In the genomic region with DNA sequence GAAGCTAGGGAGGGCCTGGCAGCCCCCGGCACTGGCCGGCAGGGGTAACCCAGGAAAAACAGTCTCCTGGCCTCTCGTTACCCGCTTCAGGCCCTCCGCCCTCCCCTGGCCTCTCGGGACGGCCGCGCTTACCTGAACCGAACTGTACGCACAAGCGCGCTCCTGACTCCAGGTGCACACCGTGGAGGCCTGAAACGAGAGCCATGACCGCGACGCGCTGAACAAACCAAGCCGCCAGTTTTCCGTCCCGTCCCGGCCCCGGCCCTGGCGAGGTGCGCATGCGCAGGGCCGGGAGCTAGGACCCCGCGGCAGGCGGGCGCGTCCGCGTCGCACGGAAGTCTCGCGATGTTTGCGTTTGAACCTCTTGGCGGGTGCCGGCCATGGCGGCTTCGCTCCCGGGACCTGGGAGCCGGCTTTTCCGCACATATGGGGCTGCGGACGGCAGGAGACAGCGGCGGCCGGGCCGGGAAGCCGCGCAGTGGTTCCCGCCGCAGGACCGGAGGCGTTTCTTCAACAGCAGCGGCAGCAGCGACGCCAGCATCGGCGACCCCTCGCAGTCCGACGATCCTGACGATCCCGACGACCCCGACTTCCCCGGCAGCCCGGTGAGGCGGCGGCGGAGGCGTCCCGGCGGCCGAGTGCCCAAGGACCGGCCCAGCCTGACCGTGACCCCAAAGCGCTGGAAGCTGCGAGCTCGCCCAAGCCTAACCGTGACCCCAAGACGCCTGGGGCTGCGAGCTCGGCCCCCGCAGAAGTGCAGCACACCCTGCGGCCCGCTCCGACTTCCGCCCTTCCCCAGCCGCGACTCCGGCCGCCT, we compare ENCODE assay signal across 8 cellular contexts. TPM values are rescaled to one million over a fixed set of nuclear protein-coding genes. Genes with fewer than 3 reads are reported as not detected.
DNase-seq lines count a peak whose midpoint lies in the region; FAIRE-seq and TF ChIP-seq lines count a peak whose summit lies in the region.

Gene HASPIN (plus strand): TSS at position 348 of the 817 bp plus-strand sequence. CDS start 33 bp downstream, at position 381.

- H4K20me1 ChIP-seq in Loucy (ENCODE audit: insufficient read depth, low read length, poor library complexity, severe bottlenecking): peaks cover 19% of the 10 kb centered on the region
- H4K20me1 ChIP-seq in neural progenitor cell (ENCODE audit: low read depth): peaks cover 11% of the 10 kb centered on the region

- peaks cover 76% of the 10 kb centered on the region for H3K79me2 ChIP-seq in Loucy (ENCODE audit: insufficient read depth, low read length)
- H3K79me2 ChIP-seq in neural progenitor cell (ENCODE audit: low read depth): peaks cover 54% of the 10 kb centered on the region

- peaks cover 3% of the 10 kb centered on the region for H3K27me3 Mint-ChIP-seq in neural progenitor cell (ENCODE audit: insufficient read depth, low read depth)

- H3F3A ChIP-seq in Loucy (ENCODE audit: low read depth): no peaks in the 10 kb centered on the region
- no peaks in the 10 kb centered on the region for H3F3A ChIP-seq in neural progenitor cell (ENCODE audit: low read depth)

- H3K36me3 Mint-ChIP-seq in neural progenitor cell: peaks cover 16% of the 10 kb centered on the region

- TF ChIP-seq POLR2A in H54 (IDR thresholded peaks at IDR 0.05; ENCODE audit: low read depth, low read length): peak; percentile 80

- no peak within 1 kb of the TSS for H3K27ac ChIP-seq in neural progenitor cell

- H3K4me3 ChIP-seq in Loucy (ENCODE audit: low read length, poor library complexity, severe bottlenecking) (peak within 1 kb of the TSS; percentile 95), fibroblast of villous mesenchyme (ENCODE audit: low read depth, low read length) (peak within 1 kb of the TSS; percentile 92), neural progenitor cell (peak within 1 kb of the TSS; percentile 94)

- peak; percentile 95 for DNase-seq in ELR (ENCODE audit: low read depth)
- peak; percentile 93 for DNase-seq in H54 (ENCODE audit: insufficient read length, low spot score)
- peak; percentile 82 to 95 for DNase-seq in SHP77 (lab: John Stamatoyannopoulos, UW)
- DNase-seq in activated gamma-delta T cell (lab: John Stamatoyannopoulos, UW): peak; percentile 82
- DNase-seq in fibroblast of villous mesenchyme (ENCODE audit: low read depth): peak; percentile 89
- DNase-seq in neural progenitor cell (ENCODE audit: low spot score): peak; percentile 99
- DNase-seq in stromal cell of bone marrow (ENCODE audit: low read depth): peak; percentile 73

- no peaks in the 10 kb centered on the region for H3K9me2 ChIP-seq in Loucy (replicated peaks; ENCODE audit: low read depth, low read length)

- TF ChIP-seq CTCF in Loucy (conservative IDR thresholded peaks at IDR 0.05; ENCODE audit: low read length): no peak
- peak; percentile 40 for TF ChIP-seq CTCF in fibroblast of villous mesenchyme (IDR thresholded peaks at IDR 0.05; ENCODE audit: insufficient read depth, low read depth, low read length)
- peak; percentile 47 for TF ChIP-seq CTCF in neural progenitor cell (IDR thresholded peaks at IDR 0.05)

- H3K36me3 ChIP-seq in Loucy (ENCODE audit: insufficient read depth, low read length): no peaks in the 10 kb centered on the region; the same call in 1 of the 2 replicates
- peaks cover 13% of the 10 kb centered on the region for H3K36me3 ChIP-seq in neural progenitor cell

- H3K4me1 Mint-ChIP-seq in neural progenitor cell: peaks cover 27% of the 10 kb centered on the region

- no peaks in the 10 kb centered on the region for H3K27me3 ChIP-seq in Loucy (ENCODE audit: insufficient read depth, low read length, poor library complexity, severe bottlenecking)
- H3K27me3 ChIP-seq in neural progenitor cell: no peaks in the 10 kb centered on the region

- peak within 1 kb of the TSS; percentile 96 for H3K4me3 Mint-ChIP-seq in neural progenitor cell

- H2AFZ ChIP-seq in Loucy (ENCODE audit: low read length): peak within 1 kb of the TSS; percentile 88
- H2AFZ ChIP-seq in neural progenitor cell (replicated peaks): peak within 1 kb of the TSS; percentile 100

- peak within 1 kb of the TSS; percentile 95 for H3K9ac ChIP-seq in Loucy (ENCODE audit: low read depth, low read length, poor library complexity, severe bottlenecking)
- peak within 1 kb of the TSS; percentile 91 for H3K9ac ChIP-seq in neural progenitor cell

- H3K27ac Mint-ChIP-seq in neural progenitor cell: peak within 1 kb of the TSS; percentile 83

- H3K9me3 Mint-ChIP-seq in neural progenitor cell: no peaks in the 10 kb centered on the region

- no peak for FAIRE-seq in H54 (lab: Jason Lieb, UNC)

- H3K4me2 ChIP-seq in Loucy (ENCODE audit: low read depth, low read length, poor library complexity, severe bottlenecking) (peak within 1 kb of the TSS; percentile 97), neural progenitor cell (peak within 1 kb of the TSS; percentile 99)

- H3K9me3 ChIP-seq in Loucy (ENCODE audit: insufficient read depth, low read depth, low read length): no peaks in the 10 kb centered on the region
- H3K9me3 ChIP-seq in neural progenitor cell (ENCODE audit: low read depth): no peaks in the 10 kb centered on the region

- H3K4me1 ChIP-seq in Loucy (ENCODE audit: insufficient read depth, low read length, poor library complexity, severe bottlenecking): peaks cover 63% of the 10 kb centered on the region
- H3K4me1 ChIP-seq in neural progenitor cell: peaks cover 13% of the 10 kb centered on the region

RNA-seq across cellular contexts. Expression of gene HASPIN, which starts in this region (rescaled TPM):
- total RNA-seq in fibroblast of villous mesenchyme (5.5 and 6.9 TPM in 2 replicates), neural progenitor cell (ENCODE audit: low replicate concordance) (14.8 and 21.2 TPM in 2 replicates)
